17 cellular contexts compared by ENCODE assay signal in the genomic region with DNA sequence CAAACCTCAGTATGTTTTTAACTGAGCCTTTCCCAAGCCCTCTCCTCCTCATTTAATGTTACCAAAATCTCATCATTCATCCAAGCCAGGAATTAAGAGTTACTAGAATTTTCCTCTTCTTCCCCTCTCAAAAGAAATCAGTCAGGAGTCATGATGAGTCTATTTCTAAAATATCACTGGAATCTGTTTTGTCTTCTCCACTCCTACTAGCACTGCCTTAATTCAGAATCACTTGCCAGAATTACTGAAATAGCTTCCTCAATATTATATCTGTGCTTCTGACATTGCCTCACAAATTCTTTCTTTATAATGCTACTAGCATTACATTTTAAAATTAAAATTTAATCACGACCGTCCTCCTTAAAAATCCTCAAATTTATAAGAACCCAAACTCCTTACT.
DNase-seq lines count a peak whose midpoint lies in the region; ATAC-seq and TF ChIP-seq lines count a peak whose summit lies in the region.
"Had no signal": no experiment of that assay in that cellular context is flagged by ENCODE, and none has a peak within 500 bp of the region (broad histone marks: within the 10 kb centered on the region; RNA-seq: fewer than 3 reads in every experiment).

No MANE protein-coding gene starts in this region.

- no peak overlapping the region for H3K27ac Mint-ChIP-seq in Caco-2 (ENCODE audit: unreplicated experiment)
- H3K27ac Mint-ChIP-seq: B cell; CD4-positive, alpha-beta T cell; H9 had no signal

- H3K9me3 ChIP-seq in adipocyte (ENCODE audit: control insufficient read depth, low read length) (no peaks in the 10 kb centered on the region), mesenchymal stem cell (ENCODE audit: control insufficient read depth, low read length) (no peaks in the 10 kb centered on the region), uterus (no peaks in the 10 kb centered on the region), Caco-2 (no peaks in the 10 kb centered on the region)

- no peak for ATAC-seq in GM19328 (IDR thresholded peaks at IDR 0.05; ENCODE audit: unreplicated experiment)
- ATAC-seq: GM12878 had no signal

- H3K27me3 Mint-ChIP-seq in Caco-2 (ENCODE audit: insufficient read depth, unreplicated experiment) = no peaks in the 10 kb centered on the region
- H3K27me3 Mint-ChIP-seq: B cell; CD4-positive, alpha-beta T cell had no signal

- H4K8ac ChIP-seq in mesenchymal stem cell (ENCODE audit: low read length) = no peak overlapping the region

- no peak overlapping the region for H3K23ac ChIP-seq in mesenchymal stem cell (ENCODE audit: low read length in 2 of 2)

- H3K36me3 Mint-ChIP-seq in Caco-2 (ENCODE audit: insufficient read depth, unreplicated experiment) = no peaks in the 10 kb centered on the region

- H3K14ac ChIP-seq in mesenchymal stem cell (ENCODE audit: low read length in 2 of 2) = no peak overlapping the region

- H3K4me1 ChIP-seq in adipocyte (ENCODE audit: control insufficient read depth, insufficient read depth, low read length) = peaks cover 20% of the 10 kb centered on the region
- no peaks in the 10 kb centered on the region for H3K4me1 ChIP-seq in mesenchymal stem cell (ENCODE audit: control insufficient read depth, insufficient read depth, low read depth, low read length)
- peaks cover 0 to 4% of the 10 kb centered on the region in 2 donors for H3K4me1 ChIP-seq in uterus
- H3K4me1 ChIP-seq in Caco-2 = no peaks in the 10 kb centered on the region

- TF ChIP-seq POLR2A in uterus (IDR thresholded peaks at IDR 0.05) = no peak

- H3K4me1 Mint-ChIP-seq in Caco-2 (ENCODE audit: low read depth, unreplicated experiment) = no peaks in the 10 kb centered on the region
- H3K4me1 Mint-ChIP-seq: B cell, H9 had no signal

- H4K91ac ChIP-seq in mesenchymal stem cell (ENCODE audit: low read length) = no peak overlapping the region

- no peak overlapping the region for H2BK120ac ChIP-seq in mesenchymal stem cell (ENCODE audit: low read depth, low read length)

- peak overlapping the region; percentile 29 for H3K9ac ChIP-seq in adipocyte (ENCODE audit: low read length)
- peak overlapping the region; percentile 76 for H3K9ac ChIP-seq in mesenchymal stem cell (ENCODE audit: low read length)

- H2BK12ac ChIP-seq in mesenchymal stem cell (ENCODE audit: low read length in 2 of 2) = no peak overlapping the region

- H2BK5ac ChIP-seq in mesenchymal stem cell (ENCODE audit: low read depth, low read length, poor library complexity, severe bottlenecking) = no peak overlapping the region

- H3K4me3 ChIP-seq in adipocyte (ENCODE audit: low read length) (no peak overlapping the region), mesenchymal stem cell (ENCODE audit: insufficient read depth in 1 of 2, low read depth in 1 of 2, low read length in 2 of 2) (peak overlapping the region in 1 of 2 experiments; percentile 33), uterus (no peak overlapping the region), Caco-2 (ENCODE audit: low read depth, low read length) (no peak overlapping the region)
- H3K4me3 ChIP-seq: GM12878 had no signal

- no peaks in the 10 kb centered on the region for H3K79me1 ChIP-seq in mesenchymal stem cell (replicated peaks; ENCODE audit: low read length, poor library complexity, severe bottlenecking)

- H3K36me3 ChIP-seq in adipocyte (ENCODE audit: control insufficient read depth, insufficient read depth, low read length, severe bottlenecking) (no peaks in the 10 kb centered on the region), mesenchymal stem cell (ENCODE audit: control insufficient read depth in 1 of 2, insufficient read depth in 2 of 2, low read depth in 1 of 2, low read length in 2 of 2) (no peaks in the 10 kb centered on the region), uterus (no peaks in the 10 kb centered on the region), Caco-2 (ENCODE audit: control insufficient read depth, insufficient read depth, low read length) (no peaks in the 10 kb centered on the region)

- H2AK5ac ChIP-seq in mesenchymal stem cell (ENCODE audit: low read length, severe bottlenecking) = no peak overlapping the region

- DNase-seq in GM03348 (ENCODE audit: low spot score) = peak; percentile 64
- no peak for DNase-seq in adipocyte (ENCODE audit: low read depth)
- no peak for DNase-seq in mesenchymal stem cell
- DNase-seq in uterus = no peak
- no peak for DNase-seq in Caco-2
- no peak for DNase-seq in DMS53 treated with DMSO at 0.1 percent for 48 hours (lab: John Stamatoyannopoulos, UW; ENCODE audit: unreplicated experiment)
- DNase-seq: C1 segment of cervical spinal cord; CD4-positive, alpha-beta T cell; DMS153; DND-41; GF-D8; GOT3; H9 had no signal

- H3K27ac ChIP-seq in mesenchymal stem cell (ENCODE audit: low read length, poor library complexity, severe bottlenecking) (no peak overlapping the region), uterus (peak overlapping the region; percentile 47 to 79)
- H3K27ac ChIP-seq: HL-60 had no signal

- BruUV-seq in Caco-2 (replicated peaks; lab: Mats Ljungman, UMichigan) = no TSS peak

- no peak overlapping the region for H2BK15ac ChIP-seq in mesenchymal stem cell (ENCODE audit: low read depth, poor library complexity, severe bottlenecking)

- POLR2A ChIA-PET in Caco-2 (lab: Charles Lee) = no interaction called here

- no peak overlapping the region for H3K4me3 Mint-ChIP-seq in Caco-2 (ENCODE audit: unreplicated experiment)
- H3K4me3 Mint-ChIP-seq: B cell; CD4-positive, alpha-beta T cell; H9 had no signal

- no peak overlapping the region for H3K4me2 ChIP-seq in mesenchymal stem cell (ENCODE audit: low read length, poor library complexity, severe bottlenecking)

- no peak overlapping the region for H3K18ac ChIP-seq in mesenchymal stem cell (ENCODE audit: low read depth in 1 of 2, low read length in 2 of 2)

- no peaks in the 10 kb centered on the region for H3K9me3 Mint-ChIP-seq in Caco-2 (ENCODE audit: unreplicated experiment)
- H3K9me3 Mint-ChIP-seq: CD4-positive, alpha-beta T cell had no signal

- H2AFZ ChIP-seq in mesenchymal stem cell (ENCODE audit: low read depth, low read length) = no peak overlapping the region

- TF ChIP-seq CTCF in uterus (IDR thresholded peaks at IDR 0.05) = no peak
- TF ChIP-seq CTCF in Caco-2 (IDR thresholded peaks at IDR 0.05; ENCODE audit: insufficient read depth in 1 of 2, low read depth in 1 of 2, low read length in 1 of 2, severe bottlenecking in 1 of 2, unreplicated experiment in 1 of 2) = no peak

- intact Hi-C loops in uterus (cut with DNase I; ENCODE audit: low total_unique reads) (no loop called here), Caco-2 (cut with micrococcal nuclease; ENCODE audit: unreplicated experiment) (no loop called here)

- CTCF ChIA-PET in Caco-2 (lab: Charles Lee) = no interaction called here

- H3K4ac ChIP-seq in mesenchymal stem cell (ENCODE audit: low read depth in 1 of 2, low read length in 2 of 2) = no peak overlapping the region

- no peaks in the 10 kb centered on the region for H3K27me3 ChIP-seq in adipocyte (replicated peaks; ENCODE audit: control insufficient read depth, insufficient read depth, low read length)
- no peaks in the 10 kb centered on the region for H3K27me3 ChIP-seq in mesenchymal stem cell (ENCODE audit: control insufficient read depth in 1 of 2, insufficient read depth in 1 of 2, low read length in 2 of 2)
- H3K27me3 ChIP-seq in uterus = no peaks in the 10 kb centered on the region
- H3K27me3 ChIP-seq in Caco-2 (replicated peaks; ENCODE audit: control insufficient read depth, insufficient read depth, low read length) = no peaks in the 10 kb centered on the region

- WGBS in mesenchymal stem cell = 67% methylated on average over 2 of the region's 2 CpGs
